8 cellular contexts compared by ENCODE assay signal in genomic region chr11:128956401-128957203, GRCh38.
DNase-seq lines count a peak whose midpoint lies in the region; ATAC-seq lines count a peak whose summit lies in the region.

No MANE protein-coding gene starts in this region.

- in situ Hi-C loops in T47D (cut with HindIII; ENCODE audit: low pct_unique_long_range_greater_than_20kb, low sequenced_read_pairs) = no loop called here

- DNase-seq in COLO668 (lab: John Stamatoyannopoulos, UW; ENCODE audit: unreplicated experiment) = peak; percentile 38
- DNase-seq in HS-27A (ENCODE audit: low read depth) = peak; percentile 14
- DNase-seq in NCI-H774 (lab: John Stamatoyannopoulos, UW) = peak; percentile 67
- peak; percentile 91 for DNase-seq in T47D (ENCODE audit: low read depth in 1 of 2, low spot score in 1 of 2)
- DNase-seq in iris pigment epithelial cell (ENCODE audit: low read depth) = peak; percentile 65
- peak; percentile 94 for DNase-seq in superior temporal gyrus (ENCODE audit: extremely low spot score)
- DNase-seq in UCSD-AML1 (lab: John Stamatoyannopoulos, UW; ENCODE audit: unreplicated experiment) = no peak

- peak; percentile 64 for ATAC-seq in GM19035 (IDR thresholded peaks at IDR 0.05; ENCODE audit: unreplicated experiment)
